2 cellular contexts compared by ENCODE assay signal in genomic region chr4:169037491-169037890, GRCh38.
TF ChIP-seq lines count a peak whose summit lies in the region.

No MANE protein-coding gene starts in this region.

TF ChIP-seq in GM23338, 12 proteins besides CTCF, POLR2A, EP300 and RAD21:
- TF ChIP-seq STAT1 (IDR thresholded peaks at IDR 0.05; ENCODE audit: unreplicated experiment) = no peak
- no peak for TF ChIP-seq POLR2AphosphoS5 (IDR thresholded peaks at IDR 0.05; ENCODE audit: low read depth)
- TF ChIP-seq JUNB (IDR thresholded peaks at IDR 0.05; ENCODE audit: unreplicated experiment) = no peak
- no peak for TF ChIP-seq ZNF331 (CRISPR knock-in tag; IDR thresholded peaks at IDR 0.05; ENCODE audit: low read depth)
- TF ChIP-seq NANOG (IDR thresholded peaks at IDR 0.05; ENCODE audit: borderline replicate concordance) = no peak
- TF ChIP-seq, protein P1, sequence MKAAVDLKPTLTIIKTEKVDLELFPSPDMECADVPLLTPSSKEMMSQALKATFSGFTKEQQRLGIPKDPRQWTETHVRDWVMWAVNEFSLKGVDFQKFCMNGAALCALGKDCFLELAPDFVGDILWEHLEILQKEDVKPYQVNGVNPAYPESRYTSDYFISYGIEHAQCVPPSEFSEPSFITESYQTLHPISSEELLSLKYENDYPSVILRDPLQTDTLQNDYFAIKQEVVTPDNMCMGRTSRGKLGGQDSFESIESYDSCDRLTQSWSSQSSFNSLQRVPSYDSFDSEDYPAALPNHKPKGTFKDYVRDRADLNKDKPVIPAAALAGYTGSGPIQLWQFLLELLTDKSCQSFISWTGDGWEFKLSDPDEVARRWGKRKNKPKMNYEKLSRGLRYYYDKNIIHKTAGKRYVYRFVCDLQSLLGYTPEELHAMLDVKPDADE (IDR thresholded peaks at IDR 0.05) = no peak
- TF ChIP-seq CREB1 (CRISPR knock-in tag; IDR thresholded peaks at IDR 0.05; ENCODE audit: low read depth) = no peak
- no peak for TF ChIP-seq EZH2phosphoT487 (IDR thresholded peaks at IDR 0.05; ENCODE audit: unreplicated experiment)
- no peak for TF ChIP-seq EZH2 (IDR thresholded peaks at IDR 0.05; ENCODE audit: low read depth, unreplicated experiment)
- TF ChIP-seq ZNF114 (CRISPR knock-in tag; IDR thresholded peaks at IDR 0.05) = no peak
- no peak for TF ChIP-seq REST (IDR thresholded peaks at IDR 0.05; ENCODE audit: unreplicated experiment)
- no peak for TF ChIP-seq ZNF462 (CRISPR knock-in tag; IDR thresholded peaks at IDR 0.05)
TF ChIP-seq in GM23338: peak in this region for 0.

TF ChIP-seq in H1, 55 proteins besides CTCF, POLR2A, EP300 and RAD21:
- no peak for TF ChIP-seq SUZ12 (IDR thresholded peaks at IDR 0.05; ENCODE audit: low read length)
